ENCODE assay signal across 8 cellular contexts in the genomic region with DNA sequence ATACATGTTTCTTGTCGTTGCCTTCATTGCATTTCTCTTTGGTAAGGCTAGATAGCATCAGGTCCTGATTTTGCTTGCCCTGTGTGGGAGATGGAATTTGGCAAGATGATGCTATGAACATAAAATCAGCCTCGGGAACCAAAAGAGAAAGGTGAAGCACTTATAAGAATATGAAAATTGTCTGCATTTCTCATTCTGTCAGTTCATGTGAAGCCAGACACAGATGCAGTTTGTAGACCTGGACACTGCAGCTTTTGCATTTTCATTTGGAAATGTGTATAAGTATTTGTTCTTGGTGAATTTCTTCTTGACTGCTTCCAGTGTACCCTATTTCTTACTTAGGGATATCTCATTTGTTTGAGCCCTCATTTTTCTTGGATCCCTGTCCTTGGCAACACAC. TPM values are rescaled to one million over a fixed set of nuclear protein-coding genes. Genes with fewer than 3 reads are reported as not detected.
DNase-seq lines count a peak whose midpoint lies in the region; ATAC-seq and TF ChIP-seq lines count a peak whose summit lies in the region.

No MANE protein-coding gene starts in this region.

- H3K4me1 ChIP-seq in right atrium auricular region (peaks cover 0 to 59% of the 10 kb centered on the region in 2 donors), mammary epithelial cell (ENCODE audit: insufficient read depth, low read length) (peaks cover 19% of the 10 kb centered on the region), mesodermal cell (ENCODE audit: control insufficient read depth, insufficient read depth, low read length, poor library complexity, severe bottlenecking) (peaks cover 4% of the 10 kb centered on the region), vagina (peaks cover 54% of the 10 kb centered on the region)

- TSS peak; percentile 27 for BruUV-seq in mammary epithelial cell (replicated peaks; lab: Mats Ljungman, UMichigan)

- H3K27me3 ChIP-seq in right atrium auricular region, result no peaks in the 10 kb centered on the region
- H3K27me3 ChIP-seq in mammary epithelial cell (ENCODE audit: insufficient read depth, low read length), result no peaks in the 10 kb centered on the region
- no peaks in the 10 kb centered on the region for H3K27me3 ChIP-seq in vagina

- no peak for DNase-seq in right atrium auricular region (ENCODE audit: low spot score)
- no peak for DNase-seq in Right ventricle myocardium superior
- no peak for DNase-seq in mammary epithelial cell
- DNase-seq in vagina (ENCODE audit: extremely low spot score in 2 of 2), result no peak
- DNase-seq in NOMO-1 (lab: John Stamatoyannopoulos, UW; ENCODE audit: unreplicated experiment in 2 of 2), result no peak
- DNase-seq in ecto neural progenitor cell (ENCODE audit: low spot score), result no peak
- no peak for DNase-seq in D341Med (ENCODE audit: low spot score)

- H3K9ac ChIP-seq in mammary epithelial cell (ENCODE audit: insufficient read depth, low read length), result peak overlapping the region; percentile 95

- H3K4me2 ChIP-seq in mammary epithelial cell (ENCODE audit: insufficient read depth, low read depth, low read length), result peak overlapping the region; percentile 70

- dilution Hi-C loops in mammary epithelial cell (cut with HindIII; ENCODE audit: low sequenced_read_pairs), result no loop called here

- H3K4me3 ChIP-seq in right atrium auricular region (peak overlapping the region; percentile 95 to 99), mammary epithelial cell (replicated peaks in 1 of 3; ENCODE audit: insufficient read depth in 1 of 3, low read depth in 2 of 3, low read length in 3 of 3) (peak overlapping the region; percentile 72 to 98 (median 94)), mesodermal cell (ENCODE audit: extremely low read depth, insufficient read depth, low read length, poor library complexity, severe bottlenecking) (peak overlapping the region; percentile 97), vagina (peak overlapping the region; percentile 95 to 99)

- peaks cover 16% of the 10 kb centered on the region for H4K20me1 ChIP-seq in mammary epithelial cell (ENCODE audit: insufficient read depth, low read length)

- H3K79me2 ChIP-seq in mammary epithelial cell (ENCODE audit: insufficient read depth, low read length), result peaks cover 62% of the 10 kb centered on the region

- no peak for ATAC-seq in Right ventricle myocardium superior (ENCODE audit: poor library complexity)

- 0% methylated on average over 2 of the region's 2 CpGs for WGBS in mammary epithelial cell (ENCODE audit: low coverage, missing lambda C conversion rate)
- 13 to 25% methylated on average over 1 of the region's 2 CpGs for WGBS in mesodermal cell (ENCODE audit: insufficient coverage in 2 of 2), 2 experiments

- in situ Hi-C loops in mammary epithelial cell (cut with MboI; ENCODE audit: low sequenced_read_pairs in 2 of 2), result no loop called here

- H3K36me3 ChIP-seq in right atrium auricular region, result no peaks in the 10 kb centered on the region
- H3K36me3 ChIP-seq in mammary epithelial cell (ENCODE audit: insufficient read depth, low read length), result peaks cover 17% of the 10 kb centered on the region
- H3K36me3 ChIP-seq in mesodermal cell (ENCODE audit: control insufficient read depth, insufficient read depth, low read length), result peaks cover 38% of the 10 kb centered on the region
- H3K36me3 ChIP-seq in vagina, result no peaks in the 10 kb centered on the region

- H3K27ac ChIP-seq in right atrium auricular region (no peak overlapping the region), mammary epithelial cell (ENCODE audit: insufficient read depth, low read depth, low read length) (peak overlapping the region; percentile 81), mesodermal cell (ENCODE audit: low read depth, low read length, severe bottlenecking) (no peak overlapping the region), vagina (peak overlapping the region; percentile 89)

- H2AFZ ChIP-seq in mammary epithelial cell (ENCODE audit: low read depth, low read length), result peak overlapping the region; percentile 8

- TF ChIP-seq POLR2A in vagina (IDR thresholded peaks at IDR 0.05), result no peak

- intact Hi-C loops in Right ventricle myocardium superior (cut with DNase I) (loop anchor here (10.0 kb wide), 1 partner anchor 672 kb away; the partner anchor contains the start of gene OSER1), mammary epithelial cell (cut with micrococcal nuclease) (loop anchor here (1.0 to 5.0 kb wide), 2 partner anchors 23 to 80 kb away; partner anchors contain the start of genes PABPC1L and STK4), vagina (cut with DNase I) (no loop called here)

- no peaks in the 10 kb centered on the region for H3K9me3 ChIP-seq in right atrium auricular region
- H3K9me3 ChIP-seq in mammary epithelial cell (replicated peaks; ENCODE audit: insufficient read depth, low read length), result no peaks in the 10 kb centered on the region
- H3K9me3 ChIP-seq in mesodermal cell (ENCODE audit: control insufficient read depth, low read length), result no peaks in the 10 kb centered on the region
- no peaks in the 10 kb centered on the region for H3K9me3 ChIP-seq in vagina

- TF ChIP-seq CTCF in right atrium auricular region (IDR thresholded peaks at IDR 0.05), result no peak
- no peak for TF ChIP-seq CTCF in mammary epithelial cell (conservative IDR thresholded peaks at IDR 0.05 in 1 of 2, IDR thresholded peaks at IDR 0.05 in 1 of 2; ENCODE audit: extremely low read depth in 1 of 2, insufficient read depth in 1 of 2, low read depth in 1 of 2, low read length in 2 of 2)
- no peak for TF ChIP-seq CTCF in vagina (IDR thresholded peaks at IDR 0.05)

- CTCF ChIA-PET in mammary epithelial cell (lab: Charles Lee; ENCODE audit: low non-redundant PET), result no interaction called here

RNA-seq across cellular contexts. Expression of gene YWHAB, which starts 1.3 kb away (rescaled TPM):
- total RNA-seq in right atrium auricular region, result 10 to 100 TPM; 75.9 to 78.5 TPM
- 96.3 TPM for total RNA-seq in Right ventricle myocardium superior
- total RNA-seq in mammary epithelial cell, result 100 to 1,000 TPM; 100 to 238 TPM
- polyA plus RNA-seq in mammary epithelial cell, result 150 TPM
- polyA minus RNA-seq in mammary epithelial cell, result 117 TPM
- polyA plus RNA-seq in mesodermal cell (2013, experiment 1 of 2), result 192 TPM
- 189 TPM for polyA plus RNA-seq in mesodermal cell (2013, experiment 2 of 2)
- 87.4 TPM for total RNA-seq in vagina

RNA-seq across cellular contexts. Expression of gene PABPC1L, which starts 23.0 kb away (rescaled TPM):
- total RNA-seq in right atrium auricular region, result 1 to 10 TPM; 1.5 to 2.3 TPM
- 2.7 TPM for total RNA-seq in Right ventricle myocardium superior
- total RNA-seq in mammary epithelial cell, result 10 to 100 TPM in 1 of 2 donors, 1 to 10 TPM in 1; 9.7 to 62.7 TPM
- 32.6 TPM for polyA plus RNA-seq in mammary epithelial cell
- polyA minus RNA-seq in mammary epithelial cell, result 16.2 TPM
- polyA plus RNA-seq in mesodermal cell (2013, experiment 1 of 2), result 47.3 TPM
- 42.4 TPM for polyA plus RNA-seq in mesodermal cell (2013, experiment 2 of 2)
- total RNA-seq in vagina, result 19.6 TPM

Comparison
In these comparisons a context has a peak if more than half of its experiments do, and no peak if none do; other contexts are left out.
1. H3K27ac ChIP-seq: peak in mammary epithelial cell (single experiment) and vagina (single experiment); none in right atrium auricular region (0 of 2) and mesodermal cell (single experiment).
2. Peak in every context shown above with its lines, with median percentiles within 50 percentile points of each other: H3K4me3 ChIP-seq.